Comparison of ENCODE assay signal across 28 cellular contexts in genomic region chr4:109395694-109396093, GRCh38.
"Had no signal": no experiment of that assay in that cellular context is flagged by ENCODE, and none has a peak within 500 bp of the region (broad histone marks: within the 10 kb centered on the region; RNA-seq: fewer than 3 reads in every experiment).

No MANE protein-coding gene starts in this region.

- H3K9me3 ChIP-seq: breast epithelium, esophagus squamous epithelium, left ventricle myocardium inferior, suprapubic skin, tibial artery, upper lobe of right lung had no signal

- H3K4me3 ChIP-seq: breast epithelium, esophagus squamous epithelium, left ventricle myocardium inferior, lung, suprapubic skin, tibial artery, upper lobe of right lung had no signal

- ATAC-seq: activated CD4-positive, alpha-beta T cell treated with anti-CD3 and anti-CD28 coated beads for 36 hours; activated CD8-positive, alpha-beta T cell treated with anti-CD3 and anti-CD28 coated beads for 36 hours; activated naive CD8-positive, alpha-beta T cell treated with anti-CD3 and anti-CD28 coated beads, Interleukin-2, amount 50 U/mL, for 24 hours; activated T-cell treated with anti-CD3 and anti-CD28 coated beads, Interleukin-2, amount 50 U/mL, for 4 hours; activated T-helper 17 cell treated with anti-CD3 and anti-CD28 coated beads, Interleukin-2, amount 50 U/mL, for 72 hours; naive thymus-derived CD4-positive, alpha-beta T cell; right cardiac atrium; upper lobe of right lung had no signal

- H3K27me3 Mint-ChIP-seq: activated naive CD8-positive, alpha-beta T cell treated with anti-CD3 and anti-CD28 coated beads, Interleukin-2, amount 50 U/mL, for 24 hours had no signal

- H3K9me3 Mint-ChIP-seq: activated B cell treated with CpG ODN at 0.5 μM for 24 hours; activated CD8-positive, alpha-beta T cell treated with anti-CD3 and anti-CD28 coated beads for 36 hours; activated naive CD4-positive, alpha-beta T cell treated with anti-CD3 and anti-CD28 coated beads, Interleukin-2, amount 50 U/mL, for 24 hours; activated naive CD8-positive, alpha-beta T cell treated with anti-CD3 and anti-CD28 coated beads, Interleukin-2, amount 50 U/mL, for 24 hours; activated T-cell treated with anti-CD3 and anti-CD28 coated beads, Interleukin-2, amount 50 U/mL, for 4 hours; activated T-helper 17 cell treated with anti-CD3 and anti-CD28 coated beads, Interleukin-2, amount 50 U/mL, for 72 hours; dendritic cell treated with granulocyte-macrophage colony-stimulating factor and Interleukin-4, amounts not matched to agents 40 ng/mL and 50 ng/mL, for 4 days; T-helper 1 cell treated with Interleukin-12 subunit alpha and Interleukin-12 subunit beta and Interleukin-4 antibody, amounts not matched to agents 30 μg/mL and 1 μg/mL, for 36 hours had no signal

- H3K27ac Mint-ChIP-seq: activated B cell treated with CpG ODN at 0.5 μM for 24 hours; activated CD4-positive, alpha-beta T cell treated with anti-CD3 and anti-CD28 coated beads for 36 hours; activated CD8-positive, alpha-beta T cell treated with anti-CD3 and anti-CD28 coated beads for 36 hours; activated naive CD4-positive, alpha-beta T cell treated with anti-CD3 and anti-CD28 coated beads, Interleukin-2, amount 50 U/mL, for 24 hours; activated naive CD8-positive, alpha-beta T cell treated with anti-CD3 and anti-CD28 coated beads, Interleukin-2, amount 50 U/mL, for 24 hours; activated T-helper 17 cell treated with anti-CD3 and anti-CD28 coated beads, Interleukin-2, amount 50 U/mL, for 72 hours; dendritic cell treated with granulocyte-macrophage colony-stimulating factor and Interleukin-4, amounts not matched to agents 40 ng/mL and 50 ng/mL, for 4 days; naive thymus-derived CD4-positive, alpha-beta T cell; T-helper 1 cell treated with Interleukin-12 subunit alpha and Interleukin-12 subunit beta and Interleukin-4 antibody, amounts not matched to agents 30 μg/mL and 1 μg/mL, for 36 hours had no signal

- H3K4me1 ChIP-seq: breast epithelium, esophagus squamous epithelium, left ventricle myocardium inferior, suprapubic skin, tibial artery, upper lobe of right lung had no signal

- H3K4me3 Mint-ChIP-seq: activated B cell treated with CpG ODN at 0.5 μM for 24 hours; activated CD4-positive, alpha-beta T cell treated with anti-CD3 and anti-CD28 coated beads for 36 hours; activated CD8-positive, alpha-beta T cell treated with anti-CD3 and anti-CD28 coated beads for 36 hours; activated naive CD4-positive, alpha-beta T cell treated with anti-CD3 and anti-CD28 coated beads, Interleukin-2, amount 50 U/mL, for 24 hours; activated naive CD8-positive, alpha-beta T cell treated with anti-CD3 and anti-CD28 coated beads, Interleukin-2, amount 50 U/mL, for 24 hours; activated T-cell treated with anti-CD3 and anti-CD28 coated beads, Interleukin-2, amount 50 U/mL, for 4 hours; activated T-helper 17 cell treated with anti-CD3 and anti-CD28 coated beads, Interleukin-2, amount 50 U/mL, for 72 hours; dendritic cell treated with granulocyte-macrophage colony-stimulating factor and Interleukin-4, amounts not matched to agents 40 ng/mL and 50 ng/mL, for 4 days; naive thymus-derived CD4-positive, alpha-beta T cell; neural crest cell; T-helper 1 cell treated with Interleukin-12 subunit alpha and Interleukin-12 subunit beta and Interleukin-4 antibody, amounts not matched to agents 30 μg/mL and 1 μg/mL, for 36 hours had no signal

- H3K27me3 ChIP-seq: breast epithelium, suprapubic skin, tibial artery, upper lobe of right lung had no signal

- H3K27ac ChIP-seq: breast epithelium, epithelial cell of prostate, esophagus squamous epithelium, left ventricle myocardium inferior, suprapubic skin, tibial artery, upper lobe of right lung had no signal

- DNase-seq: activated B cell treated with CpG ODN at 0.5 μM for 24 hours; activated CD4-positive, alpha-beta T cell treated with anti-CD3 and anti-CD28 coated beads for 36 hours; activated CD8-positive, alpha-beta T cell treated with anti-CD3 and anti-CD28 coated beads for 36 hours; activated naive CD8-positive, alpha-beta T cell treated with anti-CD3 and anti-CD28 coated beads, Interleukin-2, amount 50 U/mL, for 24 hours; activated T-cell treated with anti-CD3 and anti-CD28 coated beads, Interleukin-2, amount 50 U/mL, for 4 hours; central memory CD4-positive, alpha-beta T cell; esophagus squamous epithelium; foreskin melanocyte; islet precursor cell; left ventricle myocardium inferior; naive thymus-derived CD4-positive, alpha-beta T cell; occipital lobe; right cardiac atrium; stimulated activated CD4-positive, alpha-beta T cell treated with anti-CD3 and anti-CD28 coated beads, Interleukin-15, amount 100 ng/mL, for 24 hours; stimulated activated naive CD4-positive, alpha-beta T cell; SW 1271; T-helper 9 cell; tibial artery; upper lobe of right lung had no signal

- H3K36me3 ChIP-seq: breast epithelium, esophagus squamous epithelium, left ventricle myocardium inferior, suprapubic skin, tibial artery, upper lobe of right lung had no signal

- H3K36me3 Mint-ChIP-seq: activated naive CD4-positive, alpha-beta T cell treated with anti-CD3 and anti-CD28 coated beads, Interleukin-2, amount 50 U/mL, for 24 hours had no signal

- H3K4me1 Mint-ChIP-seq: activated naive CD4-positive, alpha-beta T cell treated with anti-CD3 and anti-CD28 coated beads, Interleukin-2, amount 50 U/mL, for 24 hours; activated naive CD8-positive, alpha-beta T cell treated with anti-CD3 and anti-CD28 coated beads, Interleukin-2, amount 50 U/mL, for 24 hours; activated T-helper 17 cell treated with anti-CD3 and anti-CD28 coated beads, Interleukin-2, amount 50 U/mL, for 72 hours; neural crest cell had no signal
